ENCODE assay signal across 15 cellular contexts in genomic region chr7:7190142-7190541, GRCh38. TPM values are rescaled to one million over a fixed set of nuclear protein-coding genes. Genes with fewer than 3 reads are reported as not detected.
DNase-seq lines count a peak whose midpoint lies in the region; TF ChIP-seq lines count a peak whose summit lies in the region.
"Had no signal": no experiment of that assay in that cellular context is flagged by ENCODE, and none has a peak within 500 bp of the region (broad histone marks: within the 10 kb centered on the region; RNA-seq: fewer than 3 reads in every experiment).

No MANE protein-coding gene starts in this region.

- WGBS in mammary epithelial cell (ENCODE audit: low coverage, missing lambda C conversion rate), result 83% methylated on average over 5 of the region's 5 CpGs

- peaks cover 4% of the 10 kb centered on the region for H3K9me3 Mint-ChIP-seq in activated T-cell treated with anti-CD3 and anti-CD28 coated beads, Interleukin-2, amount 50 U/mL, for 24 hours

- dilution Hi-C loops in mammary epithelial cell (cut with HindIII; ENCODE audit: low sequenced_read_pairs), result no loop called here

- H3K4me1 Mint-ChIP-seq in activated T-cell treated with anti-CD3 and anti-CD28 coated beads, Interleukin-2, amount 50 U/mL, for 24 hours (ENCODE audit: low read depth), result peaks cover 52% of the 10 kb centered on the region

- H3K79me2 ChIP-seq in mammary epithelial cell (ENCODE audit: insufficient read depth, low read length), result peaks cover 89% of the 10 kb centered on the region

- no peaks in the 10 kb centered on the region for H3K27me3 ChIP-seq in skeletal muscle satellite cell (ENCODE audit: control insufficient read depth, insufficient read depth, low read length)
- no peaks in the 10 kb centered on the region for H3K27me3 ChIP-seq in mammary epithelial cell (ENCODE audit: insufficient read depth, low read length)

- H3K4me1 ChIP-seq in skeletal muscle satellite cell (ENCODE audit: control insufficient read depth, insufficient read depth, low read length), result peaks cover 32% of the 10 kb centered on the region
- H3K4me1 ChIP-seq in mammary epithelial cell (ENCODE audit: insufficient read depth, low read length), result peaks cover 5% of the 10 kb centered on the region

- intact Hi-C loops in mammary epithelial cell (cut with micrococcal nuclease), result no loop called here

- H3K27ac ChIP-seq in SK-N-MC (no peak overlapping the region), mammary epithelial cell (ENCODE audit: insufficient read depth, low read depth, low read length) (no peak overlapping the region)

- H3K27me3 Mint-ChIP-seq in activated T-cell treated with anti-CD3 and anti-CD28 coated beads, Interleukin-2, amount 50 U/mL, for 24 hours, result no peaks in the 10 kb centered on the region
- H3K27me3 Mint-ChIP-seq: activated naive CD4-positive, alpha-beta T cell treated with anti-CD3 and anti-CD28 coated beads, Interleukin-2, amount 10 ng/mL, durations not matched to agents 7 days and 5 days had no signal

- no peak for TF ChIP-seq CTCF in mammary epithelial cell (conservative IDR thresholded peaks at IDR 0.05 in 1 of 2, IDR thresholded peaks at IDR 0.05 in 1 of 2; ENCODE audit: extremely low read depth in 1 of 2, insufficient read depth in 1 of 2, low read depth in 1 of 2, low read length in 2 of 2)

- H3K36me3 Mint-ChIP-seq in activated T-cell treated with anti-CD3 and anti-CD28 coated beads, Interleukin-2, amount 50 U/mL, for 24 hours (ENCODE audit: low read depth), result peaks cover 37% of the 10 kb centered on the region

- CTCF ChIA-PET in mammary epithelial cell (lab: Charles Lee; ENCODE audit: low non-redundant PET), result no interaction called here

- H3K9me3 ChIP-seq in SK-N-MC (ENCODE audit: low read depth, low read length) (peaks cover 5% of the 10 kb centered on the region; the same call in 1 of the 2 replicates), skeletal muscle satellite cell (replicated peaks; ENCODE audit: low read length) (no peaks in the 10 kb centered on the region), mammary epithelial cell (replicated peaks; ENCODE audit: insufficient read depth, low read length) (peaks cover 3% of the 10 kb centered on the region)

- H3K9ac ChIP-seq in SK-N-MC (ENCODE audit: insufficient read length) (no peak overlapping the region), skeletal muscle satellite cell (ENCODE audit: low read depth, low read length) (no peak overlapping the region), mammary epithelial cell (ENCODE audit: insufficient read depth, low read length) (no peak overlapping the region)

- H3K36me3 ChIP-seq in SK-N-MC (ENCODE audit: insufficient read depth, low read length) (no peaks in the 10 kb centered on the region), skeletal muscle satellite cell (ENCODE audit: insufficient read depth, low read length) (peaks cover 28% of the 10 kb centered on the region), mammary epithelial cell (ENCODE audit: insufficient read depth, low read length) (no peaks in the 10 kb centered on the region)

- H3K4me3 Mint-ChIP-seq in activated T-cell treated with anti-CD3 and anti-CD28 coated beads, Interleukin-2, amount 50 U/mL, for 24 hours, result no peak overlapping the region
- H3K4me3 Mint-ChIP-seq: activated naive CD4-positive, alpha-beta T cell treated with anti-CD3 and anti-CD28 coated beads, Interleukin-2, amount 10 ng/mL, durations not matched to agents 7 days and 5 days; nephron progenitor cell; T-helper 1 cell treated with Interleukin-12 subunit alpha and Interleukin-12 subunit beta and Interleukin-4 antibody, amounts not matched to agents 30 μg/mL and 1 μg/mL, for 36 hours had no signal

- no peaks in the 10 kb centered on the region for H4K20me1 ChIP-seq in mammary epithelial cell (ENCODE audit: insufficient read depth, low read length)

- no peak overlapping the region for H2AFZ ChIP-seq in mammary epithelial cell (ENCODE audit: low read depth, low read length)

- H3K4me2 ChIP-seq in skeletal muscle satellite cell (ENCODE audit: low read length) (peak overlapping the region; percentile 4), mammary epithelial cell (ENCODE audit: insufficient read depth, low read depth, low read length) (no peak overlapping the region)

- peak overlapping the region; percentile 34 for H3K27ac Mint-ChIP-seq in activated T-cell treated with anti-CD3 and anti-CD28 coated beads, Interleukin-2, amount 50 U/mL, for 24 hours
- H3K27ac Mint-ChIP-seq: activated naive CD4-positive, alpha-beta T cell treated with anti-CD3 and anti-CD28 coated beads, Interleukin-2, amount 10 ng/mL, durations not matched to agents 7 days and 5 days; nephron progenitor cell; T-helper 1 cell treated with Interleukin-12 subunit alpha and Interleukin-12 subunit beta and Interleukin-4 antibody, amounts not matched to agents 30 μg/mL and 1 μg/mL, for 36 hours had no signal

- in situ Hi-C loops in mammary epithelial cell (cut with MboI; ENCODE audit: low sequenced_read_pairs in 2 of 2), result no loop called here

- H3K4me3 ChIP-seq in SK-N-MC, result 0 out of 2 replicates have a peak overlapping the region, but pooled peaks have one; percentile 22
- no peak overlapping the region for H3K4me3 ChIP-seq in skeletal muscle satellite cell (ENCODE audit: low read length)
- H3K4me3 ChIP-seq in mammary epithelial cell (replicated peaks in 1 of 3; ENCODE audit: insufficient read depth in 1 of 3, low read depth in 2 of 3, low read length in 3 of 3), result no peak overlapping the region

- DNase-seq in activated T-cell treated with anti-CD3 and anti-CD28 coated beads, Interleukin-2, amount 50 U/mL, for 24 hours, result no peak
- no peak for DNase-seq in activated T-cell treated with anti-CD3 and anti-CD28 coated beads, Interleukin-2, amount 50 U/mL, for 48 hours
- DNase-seq in SK-N-MC (ENCODE audit: low read depth, low spot score), result no peak
- peak; percentile 20 for DNase-seq in glomerular visceral epithelial cell (ENCODE audit: extremely low spot score)
- DNase-seq in mammary epithelial cell, result no peak
- no peak for DNase-seq in foreskin melanocyte
- no peak for DNase-seq in UCSD-AML1 (lab: John Stamatoyannopoulos, UW; ENCODE audit: unreplicated experiment)
- DNase-seq: activated CD4-positive, alpha-beta T cell treated with anti-CD3 and anti-CD28 coated beads, Interleukin-2, amount 50 U/mL, for 48 hours; activated naive CD4-positive, alpha-beta T cell treated with anti-CD3 and anti-CD28 coated beads, Interleukin-2, amount 10 ng/mL, durations not matched to agents 7 days and 5 days; NCI-H187 treated with DMSO at 0.1 percent for 48 hours; nephron progenitor cell; stimulated activated CD4-positive, alpha-beta T cell treated with anti-CD3 and anti-CD28 coated beads, Interleukin-2, amount 100 ng/mL, for 24 hours; stimulated activated naive CD4-positive, alpha-beta T cell had no signal

- no TSS peak for BruUV-seq in mammary epithelial cell (replicated peaks; lab: Mats Ljungman, UMichigan)

RNA-seq across cellular contexts. Expression of gene C1GALT1, which starts 7.8 kb away (rescaled TPM):
- 71.6 and 93.3 TPM in 2 replicates for total RNA-seq in skeletal muscle satellite cell (2012; rRNA removed)
- 10 to 100 TPM; 51.2 to 57.7 TPM for total RNA-seq in mammary epithelial cell
- 27.5 TPM for polyA plus RNA-seq in mammary epithelial cell
- 25.5 TPM for polyA minus RNA-seq in mammary epithelial cell
